In the genomic region with DNA sequence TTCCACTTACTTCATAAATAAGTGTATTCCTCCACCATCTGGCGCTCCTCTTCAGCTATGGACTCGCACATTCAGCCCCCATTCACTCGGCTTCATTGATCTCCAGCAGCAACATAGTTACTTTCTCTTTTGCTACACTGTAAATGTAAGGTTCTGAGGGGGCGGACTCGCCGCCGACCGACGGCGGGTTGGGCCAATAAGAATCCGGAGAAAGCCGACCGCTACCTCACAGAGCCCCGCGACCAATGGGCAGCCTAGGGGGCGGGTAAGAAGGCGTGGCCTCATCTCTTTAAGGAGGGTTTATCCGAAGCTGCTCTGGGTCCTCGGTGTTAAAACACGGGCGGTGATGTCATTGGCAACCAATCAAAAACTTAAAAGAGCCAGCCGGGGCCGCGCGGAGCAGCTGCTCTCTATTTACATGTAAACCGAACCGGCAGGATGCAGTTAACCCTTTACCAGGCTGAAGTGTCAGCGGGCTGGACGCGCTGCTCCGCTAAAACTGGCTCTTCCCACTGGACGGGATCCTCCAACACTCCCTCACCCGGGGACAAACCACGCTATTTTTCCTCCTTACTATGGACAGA, we compare ENCODE assay signal across 8 cellular contexts. TPM values are rescaled to one million over a fixed set of nuclear protein-coding genes. Genes with fewer than 3 reads are reported as not detected.
DNase-seq lines count a peak whose midpoint lies in the region; ATAC-seq and TF ChIP-seq lines count a peak whose summit lies in the region.

A gene (minus strand): TSS at position 119 of the 584 bp plus-strand sequence. CDS start 2,345 bp downstream, outside the sequence.

- 0 to 1% methylated on average over 25 to 34 of the region's 34 CpGs for WGBS in testis, 2 donors

- H3K36me3 Mint-ChIP-seq in activated naive CD4-positive, alpha-beta T cell treated with anti-CD3 and anti-CD28 coated beads, Interleukin-2, amount 50 U/mL, for 72 hours, result peaks cover 23 to 25% of the 10 kb centered on the region in 2 donors
- H3K36me3 Mint-ChIP-seq in glutamatergic neuron (ENCODE audit: unreplicated experiment), result peaks cover 14% of the 10 kb centered on the region

- H3K27ac ChIP-seq in testis, result peak within 1 kb of the TSS; percentile 88 to 98

- H3K9me3 Mint-ChIP-seq in activated naive CD4-positive, alpha-beta T cell treated with anti-CD3 and anti-CD28 coated beads, Interleukin-2, amount 50 U/mL, for 72 hours, result peaks cover 0 to 12% of the 10 kb centered on the region in 2 donors
- H3K9me3 Mint-ChIP-seq in glutamatergic neuron (ENCODE audit: unreplicated experiment), result peaks cover 6% of the 10 kb centered on the region

- intact Hi-C loops in testis (cut with DNase I; ENCODE audit: low total_unique reads), result loop anchor here (10.0 kb wide), 1 partner anchor 177 kb away; no protein-coding TSS in a partner anchor

- H3K4me3 ChIP-seq in testis, result peak within 1 kb of the TSS; percentile 73 to 82

- DNase-seq in NCI-H1105 (lab: John Stamatoyannopoulos, UW) (peak; percentile 99), SKM-1 (lab: John Stamatoyannopoulos, UW; ENCODE audit: unreplicated experiment) (peak; percentile 100), glutamatergic neuron (peak; percentile 96), omental fat pad (ENCODE audit: low spot score) (peak; percentile 96), testis (peak; percentile 100)
- DNase-seq in activated naive CD4-positive, alpha-beta T cell treated with anti-CD3 and anti-CD28 coated beads, Interleukin-2, amount 50 U/mL, for 72 hours (ENCODE audit: low spot score in 2 of 2), result peak; percentile 94 to 98

- TF ChIP-seq POLR2A in GM10847 (IDR thresholded peaks at IDR 0.05; ENCODE audit: extremely low read depth, insufficient read length), result peak; percentile 68
- TF ChIP-seq POLR2A in testis (IDR thresholded peaks at IDR 0.05), result peak; percentile 88

- ATAC-seq in HG02623 (IDR thresholded peaks at IDR 0.05; ENCODE audit: unreplicated experiment) (peak; percentile 74), omental fat pad (ENCODE audit: low FRiP score) (peak; percentile 97)
- peak; percentile 88 to 89 for ATAC-seq in activated naive CD4-positive, alpha-beta T cell treated with anti-CD3 and anti-CD28 coated beads, Interleukin-2, amount 50 U/mL, for 72 hours

- H3K9me3 ChIP-seq in testis, result no peaks in the 10 kb centered on the region

- no peak for TF ChIP-seq CTCF in glutamatergic neuron (IDR thresholded peaks at IDR 0.05; ENCODE audit: partially characterized antibody, unreplicated experiment)
- no peak for TF ChIP-seq CTCF in omental fat pad (IDR thresholded peaks at IDR 0.05)
- no peak for TF ChIP-seq CTCF in testis (IDR thresholded peaks at IDR 0.05)

- H3K27me3 ChIP-seq in testis, result no peaks in the 10 kb centered on the region

- no peaks in the 10 kb centered on the region for H3K4me1 ChIP-seq in testis

- H3K4me3 Mint-ChIP-seq in glutamatergic neuron (ENCODE audit: unreplicated experiment), result peak within 1 kb of the TSS; percentile 59

- H3K27me3 Mint-ChIP-seq in glutamatergic neuron (ENCODE audit: unreplicated experiment), result peaks cover 7% of the 10 kb centered on the region

- H3K27ac Mint-ChIP-seq in activated naive CD4-positive, alpha-beta T cell treated with anti-CD3 and anti-CD28 coated beads, Interleukin-2, amount 50 U/mL, for 72 hours, result peak within 1 kb of the TSS in 1 of 2 donors; percentile 73
- H3K27ac Mint-ChIP-seq in glutamatergic neuron (ENCODE audit: unreplicated experiment), result peak within 1 kb of the TSS; percentile 76

- H3K36me3 ChIP-seq in testis (ENCODE audit: low read depth, missing control alignments), result no peaks in the 10 kb centered on the region

- H3K4me1 Mint-ChIP-seq in glutamatergic neuron (ENCODE audit: low read depth, unreplicated experiment), result peaks cover 28% of the 10 kb centered on the region

RNA-seq across cellular contexts. Expression of the gene that starts here (rescaled TPM):
- total RNA-seq in activated naive CD4-positive, alpha-beta T cell treated with anti-CD3 and anti-CD28 coated beads, Interleukin-2, amount 50 U/mL, for 72 hours, result 1 to 10 TPM; 7.8 to 9.3 TPM
- 21.5 TPM for total RNA-seq in glutamatergic neuron (ENCODE audit: unreplicated experiment)
- total RNA-seq in omental fat pad, result 10 to 100 TPM in 2 of 4 donors, 1 to 10 TPM in 2; 3.1 to 13.0 (median 10.2) TPM
- 10 to 100 TPM; 12.3 to 14.6 TPM for total RNA-seq in testis
- polyA plus RNA-seq in testis (ENCODE audit: insufficient read depth, low read depth, low replicate concordance), result 17.4 TPM

Comparison
In these comparisons a context has a peak if more than half of its experiments do, and no peak if none do; other contexts are left out.
1. Peak in every context shown above with its lines: DNase-seq, ATAC-seq, H3K4me3 ChIP-seq and H3K27ac ChIP-seq.